In the genomic region with DNA sequence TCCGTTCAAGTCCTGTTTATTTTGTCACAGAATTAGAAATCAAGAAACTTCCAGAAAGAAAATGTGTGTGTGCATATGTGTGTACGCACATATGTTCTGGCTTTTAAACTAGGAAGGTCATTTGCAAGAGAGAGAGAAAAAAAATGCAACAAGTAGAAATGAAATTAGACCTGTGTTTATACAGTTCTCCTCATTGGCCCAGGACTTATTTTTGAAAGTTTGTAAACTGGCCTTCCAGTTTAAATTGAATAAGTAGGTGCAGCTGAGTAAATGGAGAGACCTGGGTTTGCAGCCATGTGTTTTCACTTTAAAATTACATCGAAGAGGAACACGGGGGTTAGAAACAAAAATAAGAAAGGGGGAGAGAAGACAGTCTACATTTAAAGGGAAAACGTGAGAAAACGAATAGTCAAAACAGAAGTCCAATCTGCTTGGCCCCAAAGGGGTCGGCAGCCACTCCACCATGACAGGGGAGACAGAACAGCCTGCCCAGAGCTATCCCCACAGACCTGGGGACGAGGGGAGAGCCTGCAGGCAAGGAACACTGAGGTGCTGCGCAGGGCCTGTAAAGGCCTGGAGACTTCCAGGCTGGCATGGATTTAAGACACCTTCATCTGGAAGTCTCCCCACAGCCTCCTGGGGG, we compare ENCODE assay signal across 2 cellular contexts.
TF ChIP-seq lines count a peak whose summit lies in the region.

No MANE protein-coding gene starts in this region.

TF ChIP-seq in SK-N-SH treated with all-trans-retinoic acid at 6 μM for 48 hours, 23 proteins besides CTCF, POLR2A, EP300 and RAD21 (continued from another document):
- TF ChIP-seq, protein P1, sequence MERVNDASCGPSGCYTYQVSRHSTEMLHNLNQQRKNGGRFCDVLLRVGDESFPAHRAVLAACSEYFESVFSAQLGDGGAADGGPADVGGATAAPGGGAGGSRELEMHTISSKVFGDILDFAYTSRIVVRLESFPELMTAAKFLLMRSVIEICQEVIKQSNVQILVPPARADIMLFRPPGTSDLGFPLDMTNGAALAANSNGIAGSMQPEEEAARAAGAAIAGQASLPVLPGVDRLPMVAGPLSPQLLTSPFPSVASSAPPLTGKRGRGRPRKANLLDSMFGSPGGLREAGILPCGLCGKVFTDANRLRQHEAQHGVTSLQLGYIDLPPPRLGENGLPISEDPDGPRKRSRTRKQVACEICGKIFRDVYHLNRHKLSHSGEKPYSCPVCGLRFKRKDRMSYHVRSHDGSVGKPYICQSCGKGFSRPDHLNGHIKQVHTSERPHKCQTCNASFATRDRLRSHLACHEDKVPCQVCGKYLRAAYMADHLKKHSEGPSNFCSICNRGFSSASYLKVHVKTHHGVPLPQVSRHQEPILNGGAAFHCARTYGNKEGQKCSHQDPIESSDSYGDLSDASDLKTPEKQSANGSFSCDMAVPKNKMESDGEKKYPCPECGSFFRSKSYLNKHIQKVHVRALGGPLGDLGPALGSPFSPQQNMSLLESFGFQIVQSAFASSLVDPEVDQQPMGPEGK (CRISPR knock-in tag; IDR thresholded peaks at IDR 0.05; ENCODE audit: borderline replicate concordance), result no peak
- TF ChIP-seq OSR1 (CRISPR knock-in tag; IDR thresholded peaks at IDR 0.05), result no peak
- no peak for TF ChIP-seq SNAI2 (CRISPR knock-in tag; IDR thresholded peaks at IDR 0.05)

TF ChIP-seq in SK-N-SH, 30 proteins besides CTCF, POLR2A, EP300 and RAD21 (continued from another document):
- TF ChIP-seq REST (IDR thresholded peaks at IDR 0.05; ENCODE audit: low read depth, low read length) (no peak), YY1 (IDR thresholded peaks at IDR 0.05; ENCODE audit: low read depth) (no peak), FOXJ3 (CRISPR knock-in tag; IDR thresholded peaks at IDR 0.05) (no peak), FOSL2 (IDR thresholded peaks at IDR 0.05; ENCODE audit: borderline replicate concordance, low read depth) (no peak), PBX3 (IDR thresholded peaks at IDR 0.05) (no peak), TEAD4 (IDR thresholded peaks at IDR 0.05; ENCODE audit: borderline replicate concordance, insufficient read depth) (no peak), RXRA (IDR thresholded peaks at IDR 0.05; ENCODE audit: borderline replicate concordance, low read depth) (no peak), JUND (IDR thresholded peaks at IDR 0.05) (no peak), GATA2 (CRISPR knock-in tag; IDR thresholded peaks at IDR 0.05) (no peak), GABPA (IDR thresholded peaks at IDR 0.05; ENCODE audit: low read depth) (no peak), CHD2 (IDR thresholded peaks at IDR 0.05; ENCODE audit: low read length, partially characterized antibody) (no peak), MXI1 (IDR thresholded peaks at IDR 0.05; ENCODE audit: low read depth, low read length) (no peak), MEF2A (IDR thresholded peaks at IDR 0.05; ENCODE audit: borderline replicate concordance, low read depth) (no peak), USF1 (IDR thresholded peaks at IDR 0.05; ENCODE audit: borderline replicate concordance, low read depth) (no peak)
- TF ChIP-seq, protein P2, sequence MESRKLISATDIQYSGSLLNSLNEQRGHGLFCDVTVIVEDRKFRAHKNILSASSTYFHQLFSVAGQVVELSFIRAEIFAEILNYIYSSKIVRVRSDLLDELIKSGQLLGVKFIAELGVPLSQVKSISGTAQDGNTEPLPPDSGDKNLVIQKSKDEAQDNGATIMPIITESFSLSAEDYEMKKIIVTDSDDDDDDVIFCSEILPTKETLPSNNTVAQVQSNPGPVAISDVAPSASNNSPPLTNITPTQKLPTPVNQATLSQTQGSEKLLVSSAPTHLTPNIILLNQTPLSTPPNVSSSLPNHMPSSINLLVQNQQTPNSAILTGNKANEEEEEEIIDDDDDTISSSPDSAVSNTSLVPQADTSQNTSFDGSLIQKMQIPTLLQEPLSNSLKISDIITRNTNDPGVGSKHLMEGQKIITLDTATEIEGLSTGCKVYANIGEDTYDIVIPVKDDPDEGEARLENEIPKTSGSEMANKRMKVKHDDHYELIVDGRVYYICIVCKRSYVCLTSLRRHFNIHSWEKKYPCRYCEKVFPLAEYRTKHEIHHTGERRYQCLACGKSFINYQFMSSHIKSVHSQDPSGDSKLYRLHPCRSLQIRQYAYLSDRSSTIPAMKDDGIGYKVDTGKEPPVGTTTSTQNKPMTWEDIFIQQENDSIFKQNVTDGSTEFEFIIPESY (IDR thresholded peaks at IDR 0.05; ENCODE audit: borderline replicate concordance, low read depth), result no peak
- TF ChIP-seq, protein P3, sequence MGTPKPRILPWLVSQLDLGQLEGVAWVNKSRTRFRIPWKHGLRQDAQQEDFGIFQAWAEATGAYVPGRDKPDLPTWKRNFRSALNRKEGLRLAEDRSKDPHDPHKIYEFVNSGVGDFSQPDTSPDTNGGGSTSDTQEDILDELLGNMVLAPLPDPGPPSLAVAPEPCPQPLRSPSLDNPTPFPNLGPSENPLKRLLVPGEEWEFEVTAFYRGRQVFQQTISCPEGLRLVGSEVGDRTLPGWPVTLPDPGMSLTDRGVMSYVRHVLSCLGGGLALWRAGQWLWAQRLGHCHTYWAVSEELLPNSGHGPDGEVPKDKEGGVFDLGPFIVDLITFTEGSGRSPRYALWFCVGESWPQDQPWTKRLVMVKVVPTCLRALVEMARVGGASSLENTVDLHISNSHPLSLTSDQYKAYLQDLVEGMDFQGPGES (IDR thresholded peaks at IDR 0.05; ENCODE audit: low read depth, low read length), result no peak
